In the genomic region with DNA sequence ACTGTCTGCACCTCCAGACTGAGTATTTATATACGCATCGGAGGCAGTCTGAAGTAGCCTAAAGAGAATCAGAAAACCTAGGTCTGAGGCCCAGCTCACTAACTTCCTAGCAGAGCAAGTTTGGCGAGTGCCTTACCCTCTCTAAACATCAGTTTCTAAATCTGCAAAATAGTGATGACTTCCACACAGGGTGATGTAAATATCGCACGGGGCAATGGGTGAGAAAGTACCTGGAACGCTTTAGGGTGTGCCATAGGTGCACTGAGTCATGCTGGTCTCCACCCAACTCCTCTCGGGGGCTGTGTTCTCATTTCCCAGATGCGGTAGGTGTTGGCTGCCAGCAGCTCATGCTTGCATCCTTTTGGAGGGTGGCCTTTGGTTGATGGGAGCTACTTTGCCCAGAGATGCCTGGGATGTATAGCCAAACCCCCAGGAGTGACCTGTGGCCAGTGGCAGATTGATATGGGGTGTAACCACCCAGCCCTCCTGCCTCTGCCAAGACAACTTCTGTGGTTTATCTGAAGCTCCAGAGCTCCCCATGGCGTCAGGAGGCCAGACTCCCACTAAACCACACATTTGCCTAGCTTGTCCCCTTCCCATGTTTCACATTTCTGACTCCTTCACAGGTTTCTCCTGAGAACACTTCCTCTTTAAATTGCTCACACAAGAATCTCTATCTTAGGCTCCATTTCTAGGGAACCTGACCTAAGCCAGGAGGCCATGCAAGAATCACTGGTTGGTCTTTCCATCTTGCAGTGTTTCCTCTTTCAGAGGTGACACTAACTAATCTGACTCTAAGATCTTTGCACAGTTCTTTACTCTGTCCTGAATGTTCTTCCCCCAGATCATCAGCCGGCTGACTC, we compare ENCODE assay signal across 22 cellular contexts.
"Had no signal": no experiment of that assay in that cellular context is flagged by ENCODE, and none has a peak within 500 bp of the region (broad histone marks: within the 10 kb centered on the region; RNA-seq: fewer than 3 reads in every experiment).

No MANE protein-coding gene starts in this region.

- DNase-seq: effector CD4-positive, alpha-beta T cell; erythroblast; heart right ventricle; hypothalamus; left cardiac atrium; left ventricle myocardium inferior; lower lobe of right lung; mesenchymal stem cell; naive B cell; posterior cingulate gyrus; sigmoid colon; stimulated activated CD4-positive, alpha-beta T cell treated with anti-CD3 and anti-CD28 coated beads, Interleukin-2, amount 100 ng/mL, for 24 hours; stimulated activated CD4-positive, alpha-beta T cell treated with anti-CD3 and anti-CD28 coated beads, Interleukin-4, amount 100 ng/mL, for 4 hours; stimulated activated naive CD4-positive, alpha-beta T cell; stomach; substantia nigra; trophoblast cell had no signal

- H3K4me3 Mint-ChIP-seq: endodermal cell, nephron had no signal

- H3K4me1 Mint-ChIP-seq: nephron had no signal

- H3K4me1 ChIP-seq: heart right ventricle, left ventricle myocardium inferior, lower lobe of right lung, sigmoid colon, stomach had no signal

- H3K27ac ChIP-seq: coronary artery, heart right ventricle, left ventricle myocardium inferior, lower lobe of right lung, sigmoid colon, skin epidermis, stomach, thoracic aorta had no signal

- H3K27ac Mint-ChIP-seq: endodermal cell, nephron had no signal

- H3K9me3 ChIP-seq: heart right ventricle, left ventricle myocardium inferior, lower lobe of right lung, sigmoid colon, stomach, thoracic aorta had no signal

- H3K36me3 ChIP-seq: heart right ventricle, left ventricle myocardium inferior, lower lobe of right lung, sigmoid colon, stomach, thoracic aorta had no signal

- H3K4me3 ChIP-seq: coronary artery, heart right ventricle, left ventricle myocardium inferior, lower lobe of right lung, sigmoid colon, skin epidermis, stomach, thoracic aorta had no signal

- H3K9me3 Mint-ChIP-seq: endodermal cell, naive B cell, nephron had no signal

- ATAC-seq: heart right ventricle, left cardiac atrium, lower lobe of right lung had no signal
